In the genomic region with DNA sequence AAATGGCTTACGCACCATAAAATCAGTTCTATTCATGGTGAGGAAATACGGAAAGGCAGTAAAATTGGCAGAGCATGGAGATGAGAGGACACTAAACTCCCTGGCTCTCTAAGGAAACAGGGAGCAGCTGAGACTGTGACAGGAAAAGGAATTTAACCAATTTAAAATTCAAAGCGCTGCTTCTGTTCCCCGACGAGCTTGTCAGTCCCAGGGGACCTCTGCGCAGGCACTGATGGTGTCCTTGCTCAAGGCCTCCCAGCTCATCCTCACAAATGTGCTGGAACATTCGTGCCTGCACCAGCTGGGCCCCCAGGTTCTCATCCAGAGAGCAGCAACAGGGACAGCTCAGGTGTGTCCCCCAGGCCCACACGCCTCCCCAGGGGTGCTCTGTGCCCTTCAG, we compare ENCODE assay signal across 23 cellular contexts.
"Had no signal": no experiment of that assay in that cellular context is flagged by ENCODE, and none has a peak within 500 bp of the region (broad histone marks: within the 10 kb centered on the region; RNA-seq: fewer than 3 reads in every experiment).

No MANE protein-coding gene starts in this region.

- H3K9me3 Mint-ChIP-seq: activated CD4-positive, alpha-beta memory T cell treated with anti-CD3 and anti-CD28 coated beads for 36 hours; activated naive CD4-positive, alpha-beta T cell treated with anti-CD3 and anti-CD28 coated beads, Interleukin-2, amount 10 ng/mL, durations not matched to agents 7 days and 5 days; activated T-cell treated with anti-CD3 and anti-CD28 coated beads, Interleukin-2, amount 50 U/mL, for 72 hours; stimulated activated naive B cell treated with anti-CD40 and anti-IgM and Interleukin-4, amounts not matched to agents 10 μg/mL and 1 μg/mL and 100 μg/mL, for 72 hours; type B pancreatic cell had no signal

- H3K27me3 ChIP-seq: ovary, right lobe of liver had no signal

- DNase-seq: activated CD4-positive, alpha-beta memory T cell treated with anti-CD3 and anti-CD28 coated beads for 36 hours; activated CD4-positive, alpha-beta T cell treated with anti-CD3 and anti-CD28 coated beads for 48 hours; activated effector memory CD4-positive, alpha-beta T cell treated with Interleukin-2 at 50 U/mL for 16 hours; activated naive CD4-positive, alpha-beta T cell treated with anti-CD3 and anti-CD28 coated beads, Interleukin-2, amount 10 ng/mL, durations not matched to agents 7 days and 5 days; activated T-cell treated with anti-CD3 and anti-CD28 coated beads, Interleukin-2, amount 50 U/mL, for 72 hours; amygdala; erythroblast; foreskin fibroblast; kidney; lower lobe of right lung; mesendoderm; mucosa of descending colon; ovary; right lobe of liver; small intestine; stimulated activated CD4-positive, alpha-beta T cell treated with anti-CD3 and anti-CD28 coated beads, Interleukin-2, amount 100 ng/mL, for 24 hours; stimulated activated CD8-positive, alpha-beta memory T cell treated with anti-CD3 and anti-CD28 coated beads, Interleukin-4, amount 100 ng/mL, for 48 hours; stimulated activated naive B cell treated with anti-CD40 and anti-IgM and Interleukin-4, amounts not matched to agents 10 μg/mL and 1 μg/mL and 100 μg/mL, for 72 hours; SW 1271; T-helper 17 cell had no signal

- H3K4me3 ChIP-seq: lower lobe of right lung, mucosa of descending colon, ovary, right lobe of liver, thoracic aorta had no signal

- H3K36me3 ChIP-seq: ovary, right lobe of liver had no signal

- H3K27me3 Mint-ChIP-seq: activated CD4-positive, alpha-beta memory T cell treated with anti-CD3 and anti-CD28 coated beads for 36 hours; activated naive CD4-positive, alpha-beta T cell treated with anti-CD3 and anti-CD28 coated beads, Interleukin-2, amount 10 ng/mL, durations not matched to agents 7 days and 5 days; stimulated activated naive B cell treated with anti-CD40 and anti-IgM and Interleukin-4, amounts not matched to agents 10 μg/mL and 1 μg/mL and 100 μg/mL, for 72 hours; T-helper 17 cell; type B pancreatic cell had no signal

- H3K4me1 ChIP-seq: lower lobe of right lung, right lobe of liver had no signal

- H3K36me3 Mint-ChIP-seq: activated naive CD4-positive, alpha-beta T cell treated with anti-CD3 and anti-CD28 coated beads, Interleukin-2, amount 10 ng/mL, durations not matched to agents 7 days and 5 days had no signal

- H3K4me1 Mint-ChIP-seq: activated naive CD4-positive, alpha-beta T cell treated with anti-CD3 and anti-CD28 coated beads, Interleukin-2, amount 10 ng/mL, durations not matched to agents 7 days and 5 days had no signal

- ATAC-seq: activated T-cell treated with anti-CD3 and anti-CD28 coated beads, Interleukin-2, amount 50 U/mL, for 72 hours; left lobe of liver; lower lobe of right lung; mucosa of descending colon; right lobe of liver; stimulated activated naive B cell treated with anti-CD40 and anti-IgM and Interleukin-4, amounts not matched to agents 10 μg/mL and 1 μg/mL and 100 μg/mL, for 72 hours; T-helper 17 cell had no signal

- H3K4me3 Mint-ChIP-seq: activated CD4-positive, alpha-beta memory T cell treated with anti-CD3 and anti-CD28 coated beads for 36 hours; activated naive CD4-positive, alpha-beta T cell treated with anti-CD3 and anti-CD28 coated beads, Interleukin-2, amount 10 ng/mL, durations not matched to agents 7 days and 5 days; activated T-cell treated with anti-CD3 and anti-CD28 coated beads, Interleukin-2, amount 50 U/mL, for 72 hours; stimulated activated naive B cell treated with anti-CD40 and anti-IgM and Interleukin-4, amounts not matched to agents 10 μg/mL and 1 μg/mL and 100 μg/mL, for 72 hours; T-helper 17 cell; type B pancreatic cell had no signal

- H3K9me3 ChIP-seq: lower lobe of right lung, mucosa of descending colon, ovary, right lobe of liver, thoracic aorta had no signal

- H3K27ac ChIP-seq: lower lobe of right lung, ovary, right lobe of liver, thoracic aorta had no signal

- H3K27ac Mint-ChIP-seq: activated CD4-positive, alpha-beta memory T cell treated with anti-CD3 and anti-CD28 coated beads for 36 hours; activated naive CD4-positive, alpha-beta T cell treated with anti-CD3 and anti-CD28 coated beads, Interleukin-2, amount 10 ng/mL, durations not matched to agents 7 days and 5 days; activated T-cell treated with anti-CD3 and anti-CD28 coated beads, Interleukin-2, amount 50 U/mL, for 72 hours; stimulated activated naive B cell treated with anti-CD40 and anti-IgM and Interleukin-4, amounts not matched to agents 10 μg/mL and 1 μg/mL and 100 μg/mL, for 72 hours; T-helper 17 cell; type B pancreatic cell had no signal
